6 cellular contexts compared by ENCODE assay signal in the genomic region with DNA sequence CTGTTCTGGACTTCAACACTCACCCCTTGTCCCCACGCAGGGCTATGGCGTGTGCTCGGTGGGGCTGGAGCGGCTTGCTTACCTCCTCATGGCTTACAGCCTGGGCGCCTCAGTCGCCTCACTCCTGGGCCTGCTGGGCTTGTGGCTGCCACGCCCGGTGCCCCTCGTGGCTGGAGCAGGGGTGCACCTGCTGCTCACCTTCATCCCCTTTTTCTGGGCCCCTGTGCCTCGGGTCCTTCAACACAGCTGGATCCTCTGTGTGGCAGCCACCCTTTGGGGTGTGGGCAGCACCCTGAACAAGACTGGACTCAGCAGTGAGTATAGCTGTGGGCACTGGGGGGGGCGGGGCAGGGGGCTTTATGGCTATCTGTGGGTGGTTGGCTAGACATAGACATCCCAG. TPM values are rescaled to one million over a fixed set of nuclear protein-coding genes. Genes with fewer than 3 reads are reported as not detected.
"Had no signal": no experiment of that assay in that cellular context is flagged by ENCODE, and none has a peak within 500 bp of the region (broad histone marks: within the 10 kb centered on the region; RNA-seq: fewer than 3 reads in every experiment).

No MANE protein-coding gene starts in this region.

RNA-seq across cellular contexts. Expression of gene KRTAP5-11, which starts 20.5 kb away (rescaled TPM):
- total RNA-seq: GM23248, H4, H9, HT-29, IMR-90, K562 had no signal
- polyA plus RNA-seq: GM23248, IMR-90, K562 had no signal

RNA-seq across cellular contexts. Expression of gene KRTAP5-10, which starts 37.9 kb away (rescaled TPM):
- total RNA-seq: GM23248, H4, H9, HT-29, IMR-90, K562 had no signal
- polyA plus RNA-seq: GM23248, IMR-90, K562 had no signal

RNA-seq across cellular contexts. Expression of gene KRTAP5-9, which starts 55.0 kb away (rescaled TPM):
- total RNA-seq: GM23248, H4, H9, HT-29, IMR-90, K562 had no signal
- polyA plus RNA-seq: GM23248, K562 had no signal
